7 cellular contexts compared by ENCODE assay signal in genomic region chr20:53593466-53594007, GRCh38. TPM values are rescaled to one million over a fixed set of nuclear protein-coding genes. Genes with fewer than 3 reads are reported as not detected.
DNase-seq lines count a peak whose midpoint lies in the region; ATAC-seq, FAIRE-seq and TF ChIP-seq lines count a peak whose summit lies in the region.
"Not testable (repeated sequence)": the region's sequence is repeated elsewhere in the genome, so short reads cannot be mapped to it uniquely, and the experiment has no call there.

Gene ZNF217 (minus strand): TSS chr20:53593839. CDS start chr20:53582826, 11,013 bp downstream.

- TF ChIP-seq CTCF in chondrocyte (IDR thresholded peaks at IDR 0.05); keratinocyte (optimal IDR thresholded peaks at IDR 0.05 in 1 of 3, IDR thresholded peaks at IDR 0.05 in 1 of 3, conservative IDR thresholded peaks at IDR 0.05 in 1 of 3; ENCODE audit: extremely low read depth in 1 of 3, insufficient read depth in 2 of 3, low read length in 3 of 3); gastrocnemius medialis (IDR thresholded peaks at IDR 0.05 in 4 of 5, conservative IDR thresholded peaks at IDR 0.05 in 1 of 5): not testable (repeated sequence)

- H3K27me3 Mint-ChIP-seq in chondrocyte (ENCODE audit: low read depth) = not testable (repeated sequence)

- not testable (repeated sequence) for H4K20me1 ChIP-seq in keratinocyte (ENCODE audit: control insufficient read depth, extremely low read depth, insufficient read depth, low read length)

- intact Hi-C loops in gastrocnemius medialis (cut with DNase I; ENCODE audit: low total_unique reads) = loop anchor here (2.0 to 10.0 kb wide), 4 partner anchors 29 to 234 kb away; no protein-coding TSS in a partner anchor

- H3K4me3 ChIP-seq in keratinocyte (ENCODE audit: control insufficient read depth in 2 of 3, extremely low read depth in 1 of 3, insufficient read depth in 2 of 3, low read depth in 1 of 3, low read length in 3 of 3) = peak within 1 kb of the TSS; percentile 68 to 94 (median 77)
- peak within 1 kb of the TSS; percentile 89 to 95 (median 94) for H3K4me3 ChIP-seq in gastrocnemius medialis

- dilution Hi-C loops in keratinocyte (cut with MboI; ENCODE audit: extremely low pct_ligation_motif_present, low sequenced_read_pairs) = not testable (repeated sequence)

- H3K79me2 ChIP-seq in keratinocyte (ENCODE audit: control insufficient read depth, insufficient read depth, low read length) = peaks cover 71% of the 10 kb centered on the region

- not testable (repeated sequence) for H3K9me3 Mint-ChIP-seq in chondrocyte (ENCODE audit: low read depth)

- peak in 1 of 2 donors; percentile 17 for TF ChIP-seq POLR2A in gastrocnemius medialis (IDR thresholded peaks at IDR 0.05)

- H3K36me3 ChIP-seq in keratinocyte (ENCODE audit: control insufficient read depth in 2 of 2, extremely low read depth in 1 of 2, insufficient read depth in 2 of 2, low read length in 2 of 2); gastrocnemius medialis: not testable (repeated sequence)

- DNase-seq in NCI-H82 (lab: John Stamatoyannopoulos, UW) = peak; percentile 80
- peak; percentile 75 to 79 for DNase-seq in activated CD4-positive, alpha-beta T cell treated with anti-CD3 and anti-CD28 coated beads, Interleukin-2, amount 50 U/mL, for 48 hours
- DNase-seq in chondrocyte (ENCODE audit: low spot score); keratinocyte (ENCODE audit: low read depth, low spot score): not testable (repeated sequence)
- peak; percentile 52 to 67 for DNase-seq in gastrocnemius medialis

- H2AFZ ChIP-seq in keratinocyte (ENCODE audit: control insufficient read depth, low read length) = not testable (repeated sequence)

- H3K4me1 ChIP-seq in keratinocyte (ENCODE audit: control insufficient read depth, extremely low read depth, insufficient read depth, low read length) (peaks cover 20% of the 10 kb centered on the region), gastrocnemius medialis (peaks cover 16 to 35% of the 10 kb centered on the region in 2 donors)

- H3K36me3 Mint-ChIP-seq in chondrocyte (ENCODE audit: low read depth) = not testable (repeated sequence)

- not testable (repeated sequence) for H3K27me3 ChIP-seq in keratinocyte (ENCODE audit: control insufficient read depth, extremely low read depth, insufficient read depth, low read length); gastrocnemius medialis

- peak within 1 kb of the TSS; percentile 79 for H3K4me3 Mint-ChIP-seq in chondrocyte (ENCODE audit: unreplicated experiment)

- peaks cover 62% of the 10 kb centered on the region for H3K4me1 Mint-ChIP-seq in chondrocyte (ENCODE audit: low read depth)

- in situ Hi-C loops in gastrocnemius medialis (cut with MboI; ENCODE audit: low sequenced_read_pairs in 4 of 4) = loop anchor here in 2 of 4 donors (25.0 kb wide), 1 partner anchor 619 kb away; the partner anchor contains the start of gene PFDN4 (in 2 of the 2)

- H3K9me3 ChIP-seq in keratinocyte (ENCODE audit: control insufficient read depth, low read depth, low read length); gastrocnemius medialis: not testable (repeated sequence)

- H3K27ac Mint-ChIP-seq in chondrocyte (ENCODE audit: unreplicated experiment) = peak within 1 kb of the TSS; percentile 97

- peak within 1 kb of the TSS; percentile 89 for H3K9ac ChIP-seq in keratinocyte (ENCODE audit: control insufficient read depth, extremely low read depth, insufficient read depth, low read length)

- ATAC-seq in GM19035 (IDR thresholded peaks at IDR 0.05; ENCODE audit: unreplicated experiment) = peak; percentile 22
- ATAC-seq in HG03103 (IDR thresholded peaks at IDR 0.05; ENCODE audit: low read depth, unreplicated experiment) = peak; percentile 12
- ATAC-seq in gastrocnemius medialis = peak; percentile 61 to 62

- FAIRE-seq in keratinocyte (lab: Jason Lieb, UNC) = not testable (repeated sequence)

- H3K4me2 ChIP-seq in keratinocyte (ENCODE audit: control insufficient read depth, extremely low read depth, insufficient read depth, low read depth, low read length) = peak within 1 kb of the TSS; percentile 95

- H3K9me1 ChIP-seq in keratinocyte (ENCODE audit: control insufficient read depth, extremely low read depth, insufficient read depth, low read length) = not testable (repeated sequence)

- H3K27ac ChIP-seq in keratinocyte (ENCODE audit: control insufficient read depth, insufficient read depth, low read length) (peak within 1 kb of the TSS; percentile 92), gastrocnemius medialis (peak within 1 kb of the TSS; percentile 97 to 100 (median 98))

RNA-seq across cellular contexts. Expression of gene ZNF217, which starts in this region (rescaled TPM):
- 26.9 to 28.7 TPM (median 27.0 TPM) in 3 replicates for total RNA-seq in chondrocyte
- polyA plus RNA-seq in keratinocyte = 16.9 to 19.1 TPM (median 17.3 TPM) in 3 replicates
- 13.1 TPM for polyA plus RNA-seq in keratinocyte (2011; ENCODE audit: low read depth)
- polyA plus RNA-seq in keratinocyte (2011; cell fraction: cytosol; rRNA removed) = 7.4 and 10.7 TPM in 2 replicates
- polyA plus RNA-seq in keratinocyte (2011; cell fraction: nucleus; rRNA removed) = 25.3 and 32.5 TPM in 2 replicates
- polyA plus RNA-seq in keratinocyte (2012; ENCODE audit: low replicate concordance) = 23.6 and 26.4 TPM in 2 replicates
- polyA minus RNA-seq in keratinocyte = 33.8 to 58.6 TPM (median 48.4 TPM) in 3 replicates
- polyA minus RNA-seq in keratinocyte (2011; cell fraction: cytosol; rRNA and poly(A)+ RNA removed) = 14.0 TPM
- polyA minus RNA-seq in keratinocyte (2011; cell fraction: nucleus; rRNA and poly(A)+ RNA removed) = 53.1 and 94.6 TPM in 2 replicates
- total RNA-seq in gastrocnemius medialis = 1 to 10 TPM; 4.1 to 5.9 (median 4.7) TPM
